Comparison of ENCODE assay signal across 25 cellular contexts in genomic region chr2:152016175-152017120, GRCh38.
"Had no signal": no experiment of that assay in that cellular context is flagged by ENCODE, and none has a peak within 500 bp of the region (broad histone marks: within the 10 kb centered on the region; RNA-seq: fewer than 3 reads in every experiment).

No MANE protein-coding gene starts in this region.

- H3K36me3 ChIP-seq: colonic mucosa, esophagus squamous epithelium, heart right ventricle, left lung, lower lobe of right lung had no signal

- H3K27me3 ChIP-seq: colonic mucosa, esophagus squamous epithelium, heart right ventricle, left lung had no signal

- FAIRE-seq: endometrium, frontal cortex, islet of Langerhans, keratinocyte had no signal

- H3K4me3 ChIP-seq: colonic mucosa, esophagus squamous epithelium, heart right ventricle, left lung, lower lobe of right lung, mucosa of descending colon had no signal

- DNase-seq: colonic mucosa; cortex of kidney; effector CD8-positive, alpha-beta T cell; effector memory CD8-positive, alpha-beta T cell; endodermal cell; erythroblast; esophagus squamous epithelium; foreskin fibroblast; glutamatergic neuron; head of caudate nucleus; heart right ventricle; hippocampal formation; left cardiac atrium; left lung; left ventricle myocardium superior; lower lobe of right lung; mesenchymal stem cell; mucosa of descending colon; naive B cell had no signal

- ATAC-seq: effector memory CD8-positive, alpha-beta T cell; esophagus mucosa; heart right ventricle; left cardiac atrium; left lung; left ventricle myocardium superior; lower lobe of right lung; mucosa of descending colon had no signal

- H3K9me3 ChIP-seq: colonic mucosa, esophagus squamous epithelium, heart right ventricle, left lung, lower lobe of right lung, mucosa of descending colon had no signal

- H3K4me1 ChIP-seq: colonic mucosa, esophagus squamous epithelium, heart right ventricle, left lung, lower lobe of right lung had no signal

- H3K27ac ChIP-seq: colonic mucosa, epithelial cell of prostate, esophagus squamous epithelium, heart right ventricle, left lung, lower lobe of right lung had no signal
